1 cellular context compared by ENCODE assay signal in the genomic region with DNA sequence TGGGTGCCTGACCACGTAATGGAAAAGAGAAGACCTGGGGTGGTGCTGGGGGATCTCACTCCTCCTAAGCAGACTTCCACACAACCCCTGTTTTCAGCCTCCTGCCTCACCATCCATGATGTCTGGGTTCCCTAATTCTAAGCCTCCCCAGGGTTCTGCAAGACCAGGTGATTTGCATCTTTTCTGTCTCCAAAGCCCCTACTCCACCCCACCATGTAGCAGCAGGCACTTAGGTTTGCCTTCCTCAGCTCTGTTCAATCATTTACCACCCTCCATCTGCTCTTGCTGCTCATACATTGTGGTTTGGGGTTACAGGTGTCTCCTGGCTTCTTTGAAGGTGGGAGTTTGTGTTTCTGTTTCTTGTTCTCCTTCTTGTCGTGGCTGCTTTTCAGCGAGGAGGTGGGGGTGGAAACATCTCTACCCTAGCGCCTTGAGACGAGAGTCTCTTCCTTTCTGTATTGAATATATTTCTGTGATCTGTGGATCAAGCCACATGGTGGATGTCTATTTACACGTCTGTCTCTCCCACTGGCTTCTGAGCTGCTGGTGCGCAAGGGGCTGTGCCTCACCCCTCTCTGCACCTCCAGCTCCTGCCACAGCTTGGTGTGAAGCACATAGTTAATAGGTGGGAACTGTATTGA.
TF ChIP-seq lines count a peak whose summit lies in the region.

No MANE protein-coding gene starts in this region.

TF ChIP-seq in GM12878, 131 proteins besides CTCF, POLR2A, EP300 and RAD21 (continued from another document):
- peak; percentile 78 for TF ChIP-seq SMAD1 (IDR thresholded peaks at IDR 0.05; ENCODE audit: low read depth, partially characterized antibody)
- TF ChIP-seq BCL11A (IDR thresholded peaks at IDR 0.05; ENCODE audit: low read depth, low read length), result peak; percentile 81
- TF ChIP-seq NR2F1 (conservative IDR thresholded peaks at IDR 0.05), result peak; percentile 71; the same call in 1 of the 2 replicates
- no peak for TF ChIP-seq ZNF274 (IDR thresholded peaks at IDR 0.05; ENCODE audit: insufficient read depth, insufficient read length)
- TF ChIP-seq, protein P1, sequence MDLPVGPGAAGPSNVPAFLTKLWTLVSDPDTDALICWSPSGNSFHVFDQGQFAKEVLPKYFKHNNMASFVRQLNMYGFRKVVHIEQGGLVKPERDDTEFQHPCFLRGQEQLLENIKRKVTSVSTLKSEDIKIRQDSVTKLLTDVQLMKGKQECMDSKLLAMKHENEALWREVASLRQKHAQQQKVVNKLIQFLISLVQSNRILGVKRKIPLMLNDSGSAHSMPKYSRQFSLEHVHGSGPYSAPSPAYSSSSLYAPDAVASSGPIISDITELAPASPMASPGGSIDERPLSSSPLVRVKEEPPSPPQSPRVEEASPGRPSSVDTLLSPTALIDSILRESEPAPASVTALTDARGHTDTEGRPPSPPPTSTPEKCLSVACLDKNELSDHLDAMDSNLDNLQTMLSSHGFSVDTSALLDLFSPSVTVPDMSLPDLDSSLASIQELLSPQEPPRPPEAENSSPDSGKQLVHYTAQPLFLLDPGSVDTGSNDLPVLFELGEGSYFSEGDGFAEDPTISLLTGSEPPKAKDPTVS (IDR thresholded peaks at IDR 0.05; ENCODE audit: low read depth, low read length), result no peak
- TF ChIP-seq IRF4 (IDR thresholded peaks at IDR 0.05; ENCODE audit: low read depth, low read length), result 0 out of 2 replicates have a peak, but pooled peaks have one; percentile 11
- TF ChIP-seq CREB1 (IDR thresholded peaks at IDR 0.05; ENCODE audit: low read depth), result peak; percentile 66
- TF ChIP-seq MEF2B (IDR thresholded peaks at IDR 0.05; ENCODE audit: partially characterized antibody, poor library complexity, severe bottlenecking), result peak; percentile 75
- no peak for TF ChIP-seq BRCA1 (IDR thresholded peaks at IDR 0.05; ENCODE audit: low read depth, low read length)
- peak; percentile 94 for TF ChIP-seq IKZF2 (IDR thresholded peaks at IDR 0.05)
- TF ChIP-seq SPI1 (IDR thresholded peaks at IDR 0.05; ENCODE audit: borderline replicate concordance, insufficient read depth, low read depth, low read length), result peak; percentile 67
- TF ChIP-seq CBFB (IDR thresholded peaks at IDR 0.05; ENCODE audit: low read depth), result peak; percentile 98
- TF ChIP-seq ZNF207 (IDR thresholded peaks at IDR 0.05; ENCODE audit: borderline replicate concordance), result peak; percentile 53; the same call in 1 of the 2 replicates
- TF ChIP-seq ETV6 (conservative IDR thresholded peaks at IDR 0.05 in 1 of 2, IDR thresholded peaks at IDR 0.05 in 1 of 2; ENCODE audit: borderline replicate concordance in 1 of 2, low read depth in 1 of 2), result peak in 1 of 2 experiments; percentile 75; a peak in 2 of 4 replicates
- TF ChIP-seq SP1 (IDR thresholded peaks at IDR 0.05; ENCODE audit: low read depth, low read length), result peak; percentile 76
- TF ChIP-seq, protein P2, sequence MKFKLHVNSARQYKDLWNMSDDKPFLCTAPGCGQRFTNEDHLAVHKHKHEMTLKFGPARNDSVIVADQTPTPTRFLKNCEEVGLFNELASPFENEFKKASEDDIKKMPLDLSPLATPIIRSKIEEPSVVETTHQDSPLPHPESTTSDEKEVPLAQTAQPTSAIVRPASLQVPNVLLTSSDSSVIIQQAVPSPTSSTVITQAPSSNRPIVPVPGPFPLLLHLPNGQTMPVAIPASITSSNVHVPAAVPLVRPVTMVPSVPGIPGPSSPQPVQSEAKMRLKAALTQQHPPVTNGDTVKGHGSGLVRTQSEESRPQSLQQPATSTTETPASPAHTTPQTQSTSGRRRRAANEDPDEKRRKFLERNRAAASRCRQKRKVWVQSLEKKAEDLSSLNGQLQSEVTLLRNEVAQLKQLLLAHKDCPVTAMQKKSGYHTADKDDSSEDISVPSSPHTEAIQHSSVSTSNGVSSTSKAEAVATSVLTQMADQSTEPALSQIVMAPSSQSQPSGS (IDR thresholded peaks at IDR 0.05; ENCODE audit: low read length), result peak; percentile 66; the same call in 1 of the 2 replicates
- TF ChIP-seq SRF (IDR thresholded peaks at IDR 0.05; ENCODE audit: low read depth in 2 of 2, low read length in 2 of 2), result 0 out of 4 replicates have a peak, but pooled peaks of 1 of the 2 experiments have one; percentile 10
- peak; percentile 98 for TF ChIP-seq NBN (IDR thresholded peaks at IDR 0.05)
- peak; percentile 58; the same call in 1 of the 2 replicates for TF ChIP-seq PAX5 (IDR thresholded peaks at IDR 0.05; ENCODE audit: borderline replicate concordance, low read depth, low read length)
- peak; percentile 81 for TF ChIP-seq TCF7 (IDR thresholded peaks at IDR 0.05; ENCODE audit: borderline replicate concordance)
- no peak for TF ChIP-seq SIX5 (IDR thresholded peaks at IDR 0.05; ENCODE audit: low read depth, low read length, severe bottlenecking)
- TF ChIP-seq BMI1 (IDR thresholded peaks at IDR 0.05; ENCODE audit: borderline replicate concordance), result 0 out of 2 replicates have a peak, but pooled peaks have one; percentile 12
